8 cellular contexts compared by ENCODE assay signal in the genomic region with DNA sequence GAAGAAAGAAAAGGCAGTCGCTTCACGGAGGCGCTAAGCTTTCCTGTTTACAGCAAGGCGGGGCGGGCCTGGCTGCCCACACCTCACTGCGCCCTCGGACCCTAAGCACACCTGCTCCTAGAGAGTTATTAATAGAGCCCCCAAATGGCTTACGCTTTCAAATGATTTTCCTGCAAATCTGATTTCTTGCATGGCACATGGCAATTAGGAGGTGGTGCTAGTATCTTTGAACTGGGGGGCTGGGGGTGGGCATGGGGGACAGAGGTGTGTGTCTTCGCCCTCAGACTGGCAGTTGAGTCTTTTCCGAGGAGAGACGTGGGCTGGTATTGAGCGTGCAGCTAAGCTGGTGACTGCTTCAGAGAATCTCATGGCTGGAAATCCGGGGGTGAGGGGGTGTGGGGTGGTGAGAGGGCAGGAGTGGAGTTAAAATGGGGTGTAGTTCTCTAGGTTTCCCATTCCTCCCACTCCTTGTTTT. TPM values are rescaled to one million over a fixed set of nuclear protein-coding genes. Genes with fewer than 3 reads are reported as not detected.
DNase-seq lines count a peak whose midpoint lies in the region; ATAC-seq and TF ChIP-seq lines count a peak whose summit lies in the region.

No MANE protein-coding gene starts in this region.

- POLR2A ChIA-PET in AG04450 (lab: Yijun Ruan, JAX): interaction anchor here (0.5 to 2.5 kb wide), 4 partner anchors 23 to 249 kb away, joined by 4 to 8 read pairs (median 4); no protein-coding TSS in a partner anchor

- ATAC-seq in HG02678 (IDR thresholded peaks at IDR 0.05; ENCODE audit: unreplicated experiment): peak; percentile 25
- ATAC-seq in GM18873 (IDR thresholded peaks at IDR 0.05; ENCODE audit: low FRiP score, unreplicated experiment): no peak
- no peak for ATAC-seq in GM19023 (IDR thresholded peaks at IDR 0.05; ENCODE audit: unreplicated experiment)

- CTCF ChIA-PET in AG04450 (lab: Charles Lee): interaction anchor here (0.6 to 5.0 kb wide), 74 partner anchors 9 to 790 kb away, joined by 3 to 73 read pairs (median 5); no protein-coding TSS in a partner anchor

- H3K4me3 ChIP-seq in AG04450 (ENCODE audit: low read depth, low read length) (peak overlapping the region; percentile 80), foreskin fibroblast (ENCODE audit: low read depth in 1 of 2, low read length in 2 of 2) (peak overlapping the region; percentile 22 to 83)

- TF ChIP-seq CTCF in AG04450 (IDR thresholded peaks at IDR 0.05; ENCODE audit: low read depth, low read length) (no peak), foreskin fibroblast (IDR thresholded peaks at IDR 0.05; ENCODE audit: low read depth, low read length) (no peak)

- H3K27me3 ChIP-seq in AG04450 (ENCODE audit: control insufficient read depth, insufficient read depth, low read length): no peaks in the 10 kb centered on the region

- H3K9me3 ChIP-seq in AG04450 (ENCODE audit: control insufficient read depth, insufficient read depth, low read length): no peaks in the 10 kb centered on the region; the same call in 1 of the 2 replicates

- H3K27ac ChIP-seq in AG04450 (ENCODE audit: low read depth, low read length): no peak overlapping the region

- DNase-seq in AG04450 (ENCODE audit: low read depth, low spot score): no peak
- DNase-seq in activated T-cell treated with anti-CD3 and anti-CD28 coated beads for 4 hours: peak; percentile 64
- DNase-seq in foreskin fibroblast: no peak
- DNase-seq in stimulated activated CD4-positive, alpha-beta T cell treated with anti-CD3 and anti-CD28 coated beads, Interleukin-12 subunit alpha, Interleukin-12 subunit beta, amount 100 ng/mL, for 4 hours: peak; percentile 66
- DNase-seq in SK-N-DZ (ENCODE audit: low spot score): no peak

RNA-seq across cellular contexts. Expression of a gene that starts 1.3 kb away (rescaled TPM):
- polyA plus RNA-seq in AG04450 (2011; rRNA removed): 35.8 and 38.1 TPM in 2 replicates
- polyA minus RNA-seq in AG04450 (2011; rRNA and poly(A)+ RNA removed): 43.7 and 50.3 TPM in 2 replicates
- not detected in 2 replicates for polyA plus RNA-seq in SK-N-DZ (2014; cell fraction: cytosol; rRNA removed)
- 0.16 and 0.17 TPM in 2 replicates for polyA plus RNA-seq in SK-N-DZ (2014; cell fraction: nucleus; rRNA removed)

Comparison
In these comparisons a context has a peak if more than half of its experiments do, and no peak if none do; other contexts are left out.
1. DNase-seq: peak in activated T-cell treated with anti-CD3 and anti-CD28 coated beads for 4 hours (single experiment) and stimulated activated CD4-positive, alpha-beta T cell treated with anti-CD3 and anti-CD28 coated beads, Interleukin-12 subunit alpha, Interleukin-12 subunit beta, amount 100 ng/mL, for 4 hours (single experiment); none in AG04450 (single experiment), foreskin fibroblast (0 of 2) and SK-N-DZ (single experiment).